ENCODE assay signal across 15 cellular contexts in the genomic region with DNA sequence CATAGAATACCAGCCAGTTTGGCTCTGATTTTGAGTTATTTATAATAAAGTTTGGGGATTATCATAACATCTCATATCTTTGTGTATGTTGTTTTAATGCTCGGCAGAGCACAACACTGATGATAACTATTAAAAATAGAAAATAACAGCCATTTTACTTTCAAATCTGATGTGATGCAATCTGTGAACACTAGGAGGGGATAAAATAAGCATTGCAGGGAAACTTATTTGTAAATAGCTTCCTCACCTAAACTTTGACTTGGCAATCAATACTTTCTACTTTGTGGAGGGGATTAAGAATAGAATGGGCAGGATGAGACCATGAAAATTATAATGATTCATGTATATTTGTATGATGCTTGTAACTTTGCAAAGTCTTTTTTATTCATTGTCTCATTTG. TPM values are rescaled to one million over a fixed set of nuclear protein-coding genes. Genes with fewer than 3 reads are reported as not detected.
DNase-seq lines count a peak whose midpoint lies in the region; ATAC-seq and TF ChIP-seq lines count a peak whose summit lies in the region.
"Had no signal": no experiment of that assay in that cellular context is flagged by ENCODE, and none has a peak within 500 bp of the region (broad histone marks: within the 10 kb centered on the region; RNA-seq: fewer than 3 reads in every experiment).

No MANE protein-coding gene starts in this region.

- TF ChIP-seq EP300 in SK-N-SH (IDR thresholded peaks at IDR 0.05; ENCODE audit: borderline replicate concordance in 1 of 2, low read depth in 1 of 2, low read length in 1 of 2) = no peak

- H3K79me2 ChIP-seq in H9 (ENCODE audit: insufficient read depth, low read length) (no peaks in the 10 kb centered on the region), SK-N-SH (ENCODE audit: insufficient read depth) (peaks cover 15% of the 10 kb centered on the region)

- no peak overlapping the region for H3K4me2 ChIP-seq in H9 (ENCODE audit: insufficient read depth, insufficient read length, low read length)
- H3K4me2 ChIP-seq in SK-N-SH = no peak overlapping the region

- no peak overlapping the region for H4K5ac ChIP-seq in H9 (ENCODE audit: insufficient read length, low read depth, low read length)

- WGBS in H9 (ENCODE audit: extremely low coverage, insufficient read length, low lambda C conversion rate) = no CpG with 5 or more reads among the region's 1 CpG
- 97% methylated on average over 1 of the region's 1 CpG for WGBS in SK-N-SH (ENCODE audit: low lambda C conversion rate)

- no peak overlapping the region for H3T11ph ChIP-seq in H9 (ENCODE audit: low read length)

- POLR2A ChIA-PET in A673 (lab: Charles Lee; ENCODE audit: low non-redundant PET) = interaction anchor here (0.6 kb wide), 1 partner anchor 23 kb away, joined by 4 read pairs; no protein-coding TSS in a partner anchor
- POLR2A ChIA-PET in SK-N-SH (lab: Yijun Ruan, JAX) = no interaction called here

- H2BK15ac ChIP-seq in H9 (ENCODE audit: low read depth, low read length) = no peak overlapping the region

- H3K4me3 ChIP-seq in A673 (ENCODE audit: low read depth, low read length, poor library complexity, severe bottlenecking) = no peak overlapping the region
- H3K4me3 ChIP-seq in SK-N-SH (ENCODE audit: low read depth in 2 of 2, low read length in 1 of 2) = no peak overlapping the region
- H3K4me3 ChIP-seq in left lung = no peak overlapping the region
- H3K4me3 ChIP-seq: body of pancreas, tibial nerve had no signal

- H3K79me1 ChIP-seq in H9 (ENCODE audit: insufficient read depth, low read depth, low read length, poor library complexity, severe bottlenecking) = no peaks in the 10 kb centered on the region

- H3K56ac ChIP-seq in H9 (ENCODE audit: insufficient read length, low read depth, low read length) = no peak overlapping the region

- no peak for TF ChIP-seq RAD21 in SK-N-SH (IDR thresholded peaks at IDR 0.05; ENCODE audit: low read length)

- no peak overlapping the region for H4K91ac ChIP-seq in H9 (ENCODE audit: insufficient read length, low read depth, low read length)

- no peak overlapping the region for H2BK5ac ChIP-seq in H9 (ENCODE audit: insufficient read length, low read length)

- H3K27me3 ChIP-seq in A673 (replicated peaks; ENCODE audit: insufficient read depth, low read depth, low read length, poor library complexity) (no peaks in the 10 kb centered on the region), H9 (ENCODE audit: insufficient read depth, low read length) (no peaks in the 10 kb centered on the region), SK-N-SH (ENCODE audit: insufficient read depth) (no peaks in the 10 kb centered on the region), left lung (no peaks in the 10 kb centered on the region)
- H3K27me3 ChIP-seq: body of pancreas, tibial nerve had no signal

- H4K8ac ChIP-seq in H9 (replicated peaks; ENCODE audit: insufficient read length, low read depth, low read length) = no peak overlapping the region

- H3K4ac ChIP-seq in H9 (ENCODE audit: low read depth, low read length) = no peak overlapping the region

- DNase-seq in A673 (ENCODE audit: low spot score) (no peak), H9 (no peak), SK-N-SH (peak; percentile 8), germinal center (ENCODE audit: low spot score) (peak; percentile 4), left lung (no peak), UCSD-AML1 (lab: John Stamatoyannopoulos, UW; ENCODE audit: unreplicated experiment) (no peak), NCI-H1436 (lab: John Stamatoyannopoulos, UW) (no peak)
- DNase-seq: activated effector memory CD4-positive, alpha-beta T cell treated with Interleukin-2 at 50 U/mL for 16 hours; body of pancreas; GOT3; NCI-H1436 treated with DMSO at 0.1 percent for 48 hours; NCI-H446 treated with DMSO at 0.1 percent for 48 hours; stimulated activated CD4-positive, alpha-beta T cell treated with anti-CD3 and anti-CD28 coated beads, Interleukin-4, amount 100 ng/mL, for 24 hours had no signal

- H3K27ac Mint-ChIP-seq in H9 = no peak overlapping the region

- H3K36me3 ChIP-seq in A673 (ENCODE audit: insufficient read depth, low read length, poor library complexity, severe bottlenecking) (peaks cover 75% of the 10 kb centered on the region), SK-N-SH (replicated peaks in 1 of 2; ENCODE audit: control insufficient read depth in 1 of 2, insufficient read depth in 2 of 2, low read length in 1 of 2) (peaks cover 87 to 91% of the 10 kb centered on the region in 2 experiments), left lung (peaks cover 0 to 92% of the 10 kb centered on the region in 2 donors)

- H3F3A ChIP-seq in SK-N-SH (replicated peaks; ENCODE audit: insufficient read depth) = peaks cover 23% of the 10 kb centered on the region

- no peak overlapping the region for H3K4me3 Mint-ChIP-seq in H9

- H3K23me2 ChIP-seq in H9 (ENCODE audit: insufficient read length, low read depth, low read length, poor library complexity, severe bottlenecking) = no peaks in the 10 kb centered on the region

- H2BK120ac ChIP-seq in H9 (ENCODE audit: low read depth, low read length, poor library complexity, severe bottlenecking) = no peak overlapping the region

- CTCF ChIA-PET in A673 (lab: Charles Lee) (no interaction called here), SK-N-SH (lab: Yijun Ruan, JAX) (no interaction called here)

- no peaks in the 10 kb centered on the region for H3K9me3 ChIP-seq in A673 (ENCODE audit: low read depth, low read length, poor library complexity, severe bottlenecking)
- peaks cover 6% of the 10 kb centered on the region for H3K9me3 ChIP-seq in H9 (ENCODE audit: control insufficient read depth, low read depth, low read length)
- no peaks in the 10 kb centered on the region for H3K9me3 ChIP-seq in SK-N-SH
- H3K9me3 ChIP-seq in left lung = no peaks in the 10 kb centered on the region
- H3K9me3 ChIP-seq: tibial nerve had no signal

- intact Hi-C loops in A673 (cut with micrococcal nuclease; ENCODE audit: unreplicated experiment) = no loop called here
- intact Hi-C loops in left lung (cut with DNase I) = no loop called here

- H3K18ac ChIP-seq in H9 (ENCODE audit: insufficient read length, low read depth, low read length) = no peak overlapping the region

- no peaks in the 10 kb centered on the region for H3K9me2 ChIP-seq in SK-N-SH

- H3K23ac ChIP-seq in H9 (ENCODE audit: insufficient read length, low read depth, low read length) = no peak overlapping the region

- H3K9me3 Mint-ChIP-seq in H9 = no peaks in the 10 kb centered on the region; a peak in 1 of 5 replicates

- BruUV-seq in A673 (replicated peaks; lab: Mats Ljungman, UMichigan) = no TSS peak

- H2BK12ac ChIP-seq in H9 (ENCODE audit: insufficient read length, low read depth, low read length) = no peak overlapping the region

- peaks cover 37 to 64% (median 62%) of the 10 kb centered on the region in 3 experiments for H3K36me3 Mint-ChIP-seq in H9 (ENCODE audit: insufficient read depth in 1 of 3, low read depth in 3 of 3)

- peaks cover 24 to 27% of the 10 kb centered on the region in 2 experiments for H3K4me1 Mint-ChIP-seq in H9

- H3K9ac ChIP-seq in H9 (ENCODE audit: extremely low read depth, insufficient read length, low read length) (no peak overlapping the region), SK-N-SH (no peak overlapping the region)

- H3K27me3 Mint-ChIP-seq in H9 (ENCODE audit: low read depth) = no peaks in the 10 kb centered on the region

- no peak for ATAC-seq in left lung
- ATAC-seq in HG02610 (IDR thresholded peaks at IDR 0.05; ENCODE audit: unreplicated experiment) = no peak
- ATAC-seq: body of pancreas had no signal

- H4K20me1 ChIP-seq in H9 (ENCODE audit: control insufficient read depth, insufficient read depth, insufficient read length) (no peaks in the 10 kb centered on the region), SK-N-SH (ENCODE audit: insufficient read depth) (no peaks in the 10 kb centered on the region)

- H3K4me1 ChIP-seq in A673 (ENCODE audit: insufficient read depth, low read length, poor library complexity, severe bottlenecking) (no peaks in the 10 kb centered on the region), H9 (ENCODE audit: insufficient read depth, low read length) (no peaks in the 10 kb centered on the region; the same call in 1 of the 2 replicates), SK-N-SH (ENCODE audit: control insufficient read depth in 1 of 2, insufficient read depth in 2 of 2, low read depth in 1 of 2, low read length in 1 of 2) (no peaks in the 10 kb centered on the region), left lung (no peaks in the 10 kb centered on the region)
- H3K4me1 ChIP-seq: body of pancreas, tibial nerve had no signal

- H3K27ac ChIP-seq in A673 (ENCODE audit: low read depth, low read length, poor library complexity, severe bottlenecking) (no peak overlapping the region), H9 (ENCODE audit: insufficient read length, low read depth, low read length) (no peak overlapping the region), SK-N-SH (ENCODE audit: low read depth in 2 of 2, low read length in 1 of 2) (no peak overlapping the region), left lung (no peak overlapping the region)
- H3K27ac ChIP-seq: body of pancreas, tibial nerve had no signal

- TF ChIP-seq CTCF in A673 (conservative IDR thresholded peaks at IDR 0.05; ENCODE audit: low read depth, low read length) = peak; percentile 28; the same call in 1 of the 2 replicates
- TF ChIP-seq CTCF in H9 (conservative IDR thresholded peaks at IDR 0.05) = peak; percentile 45; the same call in 2 of the 3 replicates
- TF ChIP-seq CTCF in SK-N-SH (IDR thresholded peaks at IDR 0.05) = peak; percentile 40
- TF ChIP-seq CTCF in left lung (IDR thresholded peaks at IDR 0.05) = no peak

- no peak overlapping the region for H3K14ac ChIP-seq in H9 (ENCODE audit: insufficient read depth, low read length)

- H2BK20ac ChIP-seq in H9 (ENCODE audit: low read depth, low read length, poor library complexity, severe bottlenecking) = no peak overlapping the region

- no peak overlapping the region for H2AK5ac ChIP-seq in H9 (ENCODE audit: insufficient read length, low read length)

- no peak overlapping the region for H2AFZ ChIP-seq in H9 (ENCODE audit: low read length)
- H2AFZ ChIP-seq in SK-N-SH (ENCODE audit: low read depth) = no peak overlapping the region

RNA-seq across cellular contexts. Expression of gene USP14, which starts 54.4 kb away (rescaled TPM):
- total RNA-seq in A673 (2021) (134 and 148 TPM in 2 replicates), H9 (2021) (92.1 and 94.0 TPM in 2 replicates), left lung (10 to 100 TPM; 48.2 to 59.7 TPM)
- polyA plus RNA-seq in SK-N-SH (2012; rRNA removed) = 22.0 and 22.7 TPM in 2 replicates
- 36.0 and 43.4 TPM in 2 replicates for polyA plus RNA-seq in SK-N-SH (2012; cell fraction: cytosol; rRNA removed)
- 18.4 and 37.3 TPM in 2 replicates for polyA plus RNA-seq in SK-N-SH (2012; cell fraction: nucleus; rRNA removed)

RNA-seq across cellular contexts. Expression of gene THOC1, which starts 55.1 kb away (rescaled TPM):
- total RNA-seq in A673 (2021) = 70.9 and 76.7 TPM in 2 replicates
- 64.0 and 74.5 TPM in 2 replicates for total RNA-seq in H9 (2021)
- 12.3 and 14.4 TPM in 2 replicates for polyA plus RNA-seq in SK-N-SH (2012; rRNA removed)
- 9.3 and 13.7 TPM in 2 replicates for polyA plus RNA-seq in SK-N-SH (2012; cell fraction: cytosol; rRNA removed)
- polyA plus RNA-seq in SK-N-SH (2012; cell fraction: nucleus; rRNA removed) = 21.6 and 52.3 TPM in 2 replicates
- 10 to 100 TPM; 23.7 to 29.8 TPM for total RNA-seq in left lung

Comparison
In these comparisons a context has a peak if more than half of its experiments do, and no peak if none do; other contexts are left out.
1. DNase-seq: peak in SK-N-SH (single experiment) and germinal center (single experiment); none in A673 (single experiment), H9 (single experiment), left lung (0 of 2), UCSD-AML1 (single experiment) and NCI-H1436 (single experiment).
2. CTCF ChIP-seq: peak in A673 (single experiment), H9 (single experiment) and SK-N-SH (single experiment); none in left lung (0 of 2).